ENCODE assay signal across 13 cellular contexts in genomic region chr10:75109459-75109778, GRCh38. TPM values are rescaled to one million over a fixed set of nuclear protein-coding genes. Genes with fewer than 3 reads are reported as not detected.
DNase-seq lines count a peak whose midpoint lies in the region; ATAC-seq and TF ChIP-seq lines count a peak whose summit lies in the region.
"Had no signal": no experiment of that assay in that cellular context is flagged by ENCODE, and none has a peak within 500 bp of the region (broad histone marks: within the 10 kb centered on the region; RNA-seq: fewer than 3 reads in every experiment).

No MANE protein-coding gene starts in this region.

- TF ChIP-seq CTCF in brain (conservative IDR thresholded peaks at IDR 0.05), result no peak
- no peak for TF ChIP-seq CTCF in osteocyte (IDR thresholded peaks at IDR 0.05)

- H3K9me3 Mint-ChIP-seq in activated CD4-positive, alpha-beta T cell treated with anti-CD3 and anti-CD28 coated beads for 36 hours (ENCODE audit: low read depth), result no peaks in the 10 kb centered on the region
- H3K9me3 Mint-ChIP-seq in brain (no peaks in the 10 kb centered on the region), osteocyte (ENCODE audit: unreplicated experiment) (no peaks in the 10 kb centered on the region)

- peaks cover 41% of the 10 kb centered on the region for H3K4me1 ChIP-seq in Karpas-422 (ENCODE audit: low read length)

- intact Hi-C loops in activated CD4-positive, alpha-beta T cell treated with anti-CD3 and anti-CD28 coated beads for 36 hours (cut with DNase I, micrococcal nuclease), result no loop called here
- intact Hi-C loops in sciatic nerve (cut with DNase I), result loop anchor here (10.0 kb wide), 1 partner anchor 865 kb away; no protein-coding TSS in a partner anchor

- H3K27ac Mint-ChIP-seq in activated CD4-positive, alpha-beta T cell treated with anti-CD3 and anti-CD28 coated beads for 36 hours, result peak overlapping the region; percentile 85
- peak overlapping the region in 4 of 5 experiments; percentile 15 to 99 (median 66) for H3K27ac Mint-ChIP-seq in brain
- H3K27ac Mint-ChIP-seq in osteocyte (ENCODE audit: unreplicated experiment), result peak overlapping the region; percentile 29

- peaks cover 40% of the 10 kb centered on the region for H3K79me2 ChIP-seq in Karpas-422 (ENCODE audit: low read length)

- H3K36me3 Mint-ChIP-seq in activated CD4-positive, alpha-beta T cell treated with anti-CD3 and anti-CD28 coated beads for 36 hours (ENCODE audit: low read depth), result peaks cover 7% of the 10 kb centered on the region
- H3K36me3 Mint-ChIP-seq in brain (no peaks in the 10 kb centered on the region), osteocyte (ENCODE audit: unreplicated experiment) (no peaks in the 10 kb centered on the region)

- POLR2A ChIA-PET in activated CD4-positive, alpha-beta T cell treated with anti-CD3 and anti-CD28 coated beads for 36 hours (lab: Charles Lee), result interaction anchor here (0.6 to 0.7 kb wide), 2 partner anchors 30 to 159 kb away, joined by 3 to 6 read pairs; no protein-coding TSS in a partner anchor

- H3K4me3 ChIP-seq in Karpas-422 (ENCODE audit: low read length), result no peak overlapping the region
- H3K4me3 ChIP-seq: tibial nerve had no signal

- no peaks in the 10 kb centered on the region for H3K27me3 ChIP-seq in Karpas-422 (ENCODE audit: low read length)
- H3K27me3 ChIP-seq: tibial nerve had no signal

- ATAC-seq in activated CD4-positive, alpha-beta T cell treated with anti-CD3 and anti-CD28 coated beads for 36 hours, result no peak
- no peak for ATAC-seq in HG03469 (IDR thresholded peaks at IDR 0.05; ENCODE audit: unreplicated experiment)
- ATAC-seq in sciatic nerve, result no peak
- ATAC-seq: Panc1 had no signal

- H3K27me3 Mint-ChIP-seq in activated CD4-positive, alpha-beta T cell treated with anti-CD3 and anti-CD28 coated beads for 36 hours, result no peaks in the 10 kb centered on the region
- peaks cover 9% of the 10 kb centered on the region for H3K27me3 Mint-ChIP-seq in brain
- no peaks in the 10 kb centered on the region for H3K27me3 Mint-ChIP-seq in osteocyte (ENCODE audit: unreplicated experiment)

- H3K9ac ChIP-seq in Karpas-422 (ENCODE audit: low read length), result no peak overlapping the region

- no peaks in the 10 kb centered on the region for H3K36me3 ChIP-seq in Karpas-422 (ENCODE audit: insufficient read depth, low read length)
- H3K36me3 ChIP-seq: tibial nerve had no signal

- CTCF ChIA-PET in activated CD4-positive, alpha-beta T cell treated with anti-CD3 and anti-CD28 coated beads for 36 hours (lab: Charles Lee), result interaction anchor here (0.9 to 1.9 kb wide), 6 partner anchors 11 to 896 kb away, joined by 3 to 5 read pairs (median 4); partner anchors contain the start of gene COMTD1

- H4K20me1 ChIP-seq in Karpas-422 (ENCODE audit: insufficient read depth, low read depth, low read length), result peaks cover 5% of the 10 kb centered on the region; the same call in 1 of the 2 replicates

- no peaks in the 10 kb centered on the region for H3K9me2 ChIP-seq in Karpas-422 (replicated peaks; ENCODE audit: insufficient read depth, low read length)

- peak overlapping the region; percentile 92 for H3K4me2 ChIP-seq in Karpas-422 (ENCODE audit: low read depth, low read length, poor library complexity, severe bottlenecking)

- H3K4me3 Mint-ChIP-seq in activated CD4-positive, alpha-beta T cell treated with anti-CD3 and anti-CD28 coated beads for 36 hours, result no peak overlapping the region
- H3K4me3 Mint-ChIP-seq in brain (peak overlapping the region; percentile 58 to 87 (median 68)), osteocyte (ENCODE audit: unreplicated experiment) (peak overlapping the region; percentile 33)

- H2AFZ ChIP-seq in Karpas-422 (ENCODE audit: low read length), result peak overlapping the region; percentile 70

- peaks cover 37% of the 10 kb centered on the region for H3K4me1 Mint-ChIP-seq in activated CD4-positive, alpha-beta T cell treated with anti-CD3 and anti-CD28 coated beads for 36 hours
- peaks cover 60% of the 10 kb centered on the region for H3K4me1 Mint-ChIP-seq in brain
- H3K4me1 Mint-ChIP-seq in osteocyte (ENCODE audit: unreplicated experiment), result peaks cover 29% of the 10 kb centered on the region

- DNase-seq in activated CD4-positive, alpha-beta T cell treated with anti-CD3 and anti-CD28 coated beads for 36 hours, result no peak
- no peak for DNase-seq in activated CD4-positive, alpha-beta T cell treated with anti-CD3 and anti-CD28 coated beads, Interleukin-2, amount 50 U/mL, for 4 hours
- no peak for DNase-seq in Karpas-422
- DNase-seq in osteocyte (ENCODE audit: extremely low spot score, unreplicated experiment), result no peak
- no peak for DNase-seq in stimulated activated naive CD4-positive, alpha-beta T cell treated with Interleukin-2 at 50 U/mL for 16 hours (lab: John Stamatoyannopoulos, UW)
- no peak for DNase-seq in sciatic nerve (ENCODE audit: low spot score)
- DNase-seq: Calu3, kidney glomerular epithelial cell, NCI-H1092 treated with DMSO at 0.1 percent for 48 hours had no signal

- peak overlapping the region; percentile 20; the same call in 1 of the 2 replicates for H3K27ac ChIP-seq in Karpas-422 (ENCODE audit: low read length)

- no peaks in the 10 kb centered on the region for H3K9me3 ChIP-seq in Karpas-422 (ENCODE audit: low read length)
- H3K9me3 ChIP-seq: tibial nerve had no signal

RNA-seq across cellular contexts. Expression of gene SAMD8, which starts 2.0 kb away (rescaled TPM):
- 10 to 100 TPM; 20.5 to 20.9 TPM for total RNA-seq in activated CD4-positive, alpha-beta T cell treated with anti-CD3 and anti-CD28 coated beads for 36 hours
- total RNA-seq in Karpas-422 (2014; rRNA removed; shearing (Covaris generic); ENCODE audit: low replicate concordance), result 15.7 and 18.8 TPM in 2 replicates
- 5.6 TPM for polyA plus RNA-seq in brain (ENCODE audit: insufficient read depth, low read depth, low replicate concordance)
- total RNA-seq in osteocyte, result 25.9 and 26.4 TPM in 2 replicates
- 51.4 TPM for total RNA-seq in sciatic nerve

Comparison
In these comparisons a context has a peak if more than half of its experiments do, and no peak if none do; other contexts are left out.
1. H3K27ac Mint-ChIP-seq: peak in every context shown above with its lines; median percentile 85 in activated CD4-positive, alpha-beta T cell treated with anti-CD3 and anti-CD28 coated beads for 36 hours; 66 in brain; 29 in osteocyte.